20 cellular contexts compared by ENCODE assay signal in genomic region chr2:13560322-13560721, GRCh38.
DNase-seq lines count a peak whose midpoint lies in the region; ATAC-seq and TF ChIP-seq lines count a peak whose summit lies in the region.
"Had no signal": no experiment of that assay in that cellular context is flagged by ENCODE, and none has a peak within 500 bp of the region (broad histone marks: within the 10 kb centered on the region; RNA-seq: fewer than 3 reads in every experiment).

No MANE protein-coding gene starts in this region.

- H3K27ac Mint-ChIP-seq in activated CD4-positive, alpha-beta T cell treated with anti-CD3 and anti-CD28 coated beads for 36 hours = no peak overlapping the region
- H3K27ac Mint-ChIP-seq: activated CD8-positive, alpha-beta memory T cell treated with anti-CD3 and anti-CD28 coated beads, Interleukin-2, amount 10 ng/mL, durations not matched to agents 7 days and 5 days; activated naive CD4-positive, alpha-beta T cell treated with anti-CD3 and anti-CD28 coated beads for 36 hours had no signal

- DNase-seq in SHP77 (lab: John Stamatoyannopoulos, UW) = no peak
- DNase-seq in effector CD4-positive, alpha-beta T cell = no peak
- DNase-seq in activated CD4-positive, alpha-beta T cell treated with anti-CD3 and anti-CD28 coated beads for 36 hours = no peak
- DNase-seq in erythroblast (lab: John Stamatoyannopoulos, UW) = no peak
- DNase-seq: activated CD8-positive, alpha-beta memory T cell treated with anti-CD3 and anti-CD28 coated beads, Interleukin-2, amount 10 ng/mL, durations not matched to agents 7 days and 5 days; activated naive CD4-positive, alpha-beta T cell treated with anti-CD3 and anti-CD28 coated beads for 36 hours; Caco-2; dermis blood vessel endothelial cell; GF-D8; hippocampal formation; NCI-H1436; NCI-H524 treated with DMSO at 0.1 percent for 48 hours; stimulated activated CD4-positive, alpha-beta T cell treated with anti-CD3 and anti-CD28 coated beads, Interleukin-15, amount 100 ng/mL, for 24 hours; WERI-Rb-1 had no signal

- POLR2A ChIA-PET in activated CD4-positive, alpha-beta T cell treated with anti-CD3 and anti-CD28 coated beads for 36 hours (lab: Charles Lee) = no interaction called here

- H3K4me1 Mint-ChIP-seq in activated CD4-positive, alpha-beta T cell treated with anti-CD3 and anti-CD28 coated beads for 36 hours = no peaks in the 10 kb centered on the region
- H3K4me1 Mint-ChIP-seq: activated CD8-positive, alpha-beta memory T cell treated with anti-CD3 and anti-CD28 coated beads, Interleukin-2, amount 10 ng/mL, durations not matched to agents 7 days and 5 days had no signal

- no peaks in the 10 kb centered on the region for H3K36me3 Mint-ChIP-seq in activated CD4-positive, alpha-beta T cell treated with anti-CD3 and anti-CD28 coated beads for 36 hours (ENCODE audit: low read depth)
- H3K36me3 Mint-ChIP-seq: activated CD8-positive, alpha-beta memory T cell treated with anti-CD3 and anti-CD28 coated beads, Interleukin-2, amount 10 ng/mL, durations not matched to agents 7 days and 5 days had no signal

- CTCF ChIA-PET in activated CD4-positive, alpha-beta T cell treated with anti-CD3 and anti-CD28 coated beads for 36 hours (lab: Charles Lee) = no interaction called here

- H3K9me3 Mint-ChIP-seq in activated CD4-positive, alpha-beta T cell treated with anti-CD3 and anti-CD28 coated beads for 36 hours (ENCODE audit: low read depth) = peaks cover 2% of the 10 kb centered on the region
- H3K9me3 Mint-ChIP-seq: activated naive CD4-positive, alpha-beta T cell treated with anti-CD3 and anti-CD28 coated beads for 36 hours had no signal

- ATAC-seq in GM18858 (IDR thresholded peaks at IDR 0.05; ENCODE audit: unreplicated experiment) = peak; percentile 69
- ATAC-seq in GM21515 (IDR thresholded peaks at IDR 0.05; ENCODE audit: unreplicated experiment) = peak; percentile 67
- ATAC-seq in HG02938 (IDR thresholded peaks at IDR 0.05; ENCODE audit: unreplicated experiment) = peak; percentile 49
- ATAC-seq in HG03520 (IDR thresholded peaks at IDR 0.05; ENCODE audit: unreplicated experiment) = peak; percentile 53
- no peak for ATAC-seq in activated CD4-positive, alpha-beta T cell treated with anti-CD3 and anti-CD28 coated beads for 36 hours
- ATAC-seq: activated CD8-positive, alpha-beta memory T cell treated with anti-CD3 and anti-CD28 coated beads, Interleukin-2, amount 10 ng/mL, durations not matched to agents 7 days and 5 days; left lobe of liver; Panc1 had no signal

- intact Hi-C loops in activated CD4-positive, alpha-beta T cell treated with anti-CD3 and anti-CD28 coated beads for 36 hours (cut with DNase I, micrococcal nuclease) = no loop called here

- H3K27me3 Mint-ChIP-seq in activated CD4-positive, alpha-beta T cell treated with anti-CD3 and anti-CD28 coated beads for 36 hours = no peaks in the 10 kb centered on the region
- H3K27me3 Mint-ChIP-seq: activated CD8-positive, alpha-beta memory T cell treated with anti-CD3 and anti-CD28 coated beads, Interleukin-2, amount 10 ng/mL, durations not matched to agents 7 days and 5 days had no signal

- no peak for TF ChIP-seq POLR2A in erythroblast (IDR thresholded peaks at IDR 0.05; ENCODE audit: low read length)

- no peak overlapping the region for H3K4me3 Mint-ChIP-seq in activated CD4-positive, alpha-beta T cell treated with anti-CD3 and anti-CD28 coated beads for 36 hours
- H3K4me3 Mint-ChIP-seq: activated CD8-positive, alpha-beta memory T cell treated with anti-CD3 and anti-CD28 coated beads, Interleukin-2, amount 10 ng/mL, durations not matched to agents 7 days and 5 days; activated naive CD4-positive, alpha-beta T cell treated with anti-CD3 and anti-CD28 coated beads for 36 hours had no signal
